Comparison of ENCODE assay signal across 1 cellular context in the genomic region with DNA sequence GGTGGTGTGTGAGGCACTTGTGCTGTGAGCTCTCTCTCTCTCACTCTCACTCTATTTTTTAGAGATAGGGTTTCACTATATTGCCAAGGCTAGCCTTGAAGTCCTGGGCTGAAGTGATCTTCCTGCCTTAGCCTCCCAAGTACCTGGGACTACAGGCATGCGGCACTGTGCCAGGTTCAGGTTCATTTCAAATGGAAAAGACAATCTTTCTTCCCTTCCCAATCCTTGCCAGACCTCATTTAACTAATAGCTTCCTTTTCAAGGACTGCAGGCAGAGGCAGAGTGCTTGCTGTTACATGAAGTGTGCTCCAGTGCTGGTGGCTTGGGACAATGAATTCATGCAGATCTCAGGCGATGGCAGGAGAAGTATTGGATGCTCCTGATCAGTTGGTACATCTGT.
TF ChIP-seq lines count a peak whose summit lies in the region.

No MANE protein-coding gene starts in this region.

TF ChIP-seq in H1, 55 proteins besides CTCF, POLR2A, EP300 and RAD21:
- TF ChIP-seq SRF (IDR thresholded peaks at IDR 0.05; ENCODE audit: low read depth, low read length) (no peak), RBBP5 (IDR thresholded peaks at IDR 0.05; ENCODE audit: borderline replicate concordance, low read depth, low read length) (no peak), TCF12 (IDR thresholded peaks at IDR 0.05; ENCODE audit: low read depth, low read length) (no peak), TAF1 (IDR thresholded peaks at IDR 0.05; ENCODE audit: low read depth, low read length) (no peak), SUZ12 (IDR thresholded peaks at IDR 0.05; ENCODE audit: low read length) (no peak), RFX5 (IDR thresholded peaks at IDR 0.05; ENCODE audit: borderline replicate concordance, low read depth, low read length) (no peak), SIRT6 (IDR thresholded peaks at IDR 0.05; ENCODE audit: low read length) (no peak), KDM4A (IDR thresholded peaks at IDR 0.05; ENCODE audit: low read depth, low read length, severe bottlenecking) (no peak), KDM1A (IDR thresholded peaks at IDR 0.05; ENCODE audit: borderline replicate concordance, low read length) (no peak), ATF2 (IDR thresholded peaks at IDR 0.05; ENCODE audit: low read length) (no peak), NRF1 (IDR thresholded peaks at IDR 0.05; ENCODE audit: low read depth, low read length) (no peak), E2F6 (IDR thresholded peaks at IDR 0.05) (no peak), TAF7 (optimal IDR thresholded peaks at IDR 0.05; ENCODE audit: borderline replicate concordance, low read depth, low read length) (no peak), BACH1 (IDR thresholded peaks at IDR 0.05; ENCODE audit: low read length) (no peak)
- TF ChIP-seq, protein P1, sequence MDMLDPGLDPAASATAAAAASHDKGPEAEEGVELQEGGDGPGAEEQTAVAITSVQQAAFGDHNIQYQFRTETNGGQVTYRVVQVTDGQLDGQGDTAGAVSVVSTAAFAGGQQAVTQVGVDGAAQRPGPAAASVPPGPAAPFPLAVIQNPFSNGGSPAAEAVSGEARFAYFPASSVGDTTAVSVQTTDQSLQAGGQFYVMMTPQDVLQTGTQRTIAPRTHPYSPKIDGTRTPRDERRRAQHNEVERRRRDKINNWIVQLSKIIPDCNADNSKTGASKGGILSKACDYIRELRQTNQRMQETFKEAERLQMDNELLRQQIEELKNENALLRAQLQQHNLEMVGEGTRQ (IDR thresholded peaks at IDR 0.05; ENCODE audit: low read length) = no peak
